In genomic region chr4:181437895-181438294, GRCh38 we compare ENCODE assay signal across 17 cellular contexts.
A peak's percentile ranks its signal among the peaks of the same experiment; 100 is the strongest.
DNase-seq lines count a peak whose midpoint lies in the region; ATAC-seq and TF ChIP-seq lines count a peak whose summit lies in the region.
"Had no signal": no experiment of that assay in that cellular context is flagged by ENCODE, and none has a peak within 500 bp of the region (broad histone marks: within the 10 kb centered on the region; RNA-seq: fewer than 3 reads in every experiment).

No MANE protein-coding gene starts in this region.

- H3K9me3 Mint-ChIP-seq in GM23338 (no peaks in the 10 kb centered on the region), endodermal cell (no peaks in the 10 kb centered on the region)

- H3K36me3 Mint-ChIP-seq in GM23338 (ENCODE audit: low read depth) (no peaks in the 10 kb centered on the region), endodermal cell (ENCODE audit: low read depth) (no peaks in the 10 kb centered on the region)
- H3K36me3 Mint-ChIP-seq: CD4-positive, CD25-positive, alpha-beta regulatory T cell; CD8-positive, alpha-beta memory T cell had no signal

- H3K4me3 ChIP-seq in GM23338 = no peak overlapping the region
- no peak overlapping the region for H3K4me3 ChIP-seq in endodermal cell (ENCODE audit: low read length)
- no peak overlapping the region for H3K4me3 ChIP-seq in mesenchymal stem cell (ENCODE audit: insufficient read depth in 1 of 2, low read depth in 1 of 2, low read length in 2 of 2)
- no peak overlapping the region for H3K4me3 ChIP-seq in transverse colon

- no peak overlapping the region for H2BK120ac ChIP-seq in mesenchymal stem cell (ENCODE audit: low read depth, low read length)

- H3K9me2 ChIP-seq in GM23338 (ENCODE audit: insufficient read depth) = no peaks in the 10 kb centered on the region

- intact Hi-C loops in transverse colon (cut with DNase I; ENCODE audit: low total_unique reads) = no loop called here

- H3K4ac ChIP-seq in mesenchymal stem cell (ENCODE audit: low read depth in 1 of 2, low read length in 2 of 2) = no peak overlapping the region

- H2BK15ac ChIP-seq in mesenchymal stem cell (ENCODE audit: low read depth, poor library complexity, severe bottlenecking) = peak overlapping the region; percentile 28

- H2AFZ ChIP-seq in GM23338 (no peak overlapping the region), mesenchymal stem cell (ENCODE audit: low read depth, low read length) (no peak overlapping the region)

- no peak overlapping the region for H3K14ac ChIP-seq in mesenchymal stem cell (ENCODE audit: low read length in 2 of 2)

- ATAC-seq in GM23338 = peak; percentile 51; the same call in 1 of the 3 replicates

- H3K27me3 ChIP-seq in GM23338 (ENCODE audit: insufficient read depth) (no peaks in the 10 kb centered on the region), endodermal cell (ENCODE audit: control insufficient read depth, insufficient read depth, low read length, poor library complexity, severe bottlenecking) (no peaks in the 10 kb centered on the region), mesenchymal stem cell (ENCODE audit: control insufficient read depth in 1 of 2, insufficient read depth in 1 of 2, low read length in 2 of 2) (no peaks in the 10 kb centered on the region), transverse colon (no peaks in the 10 kb centered on the region)

- no peak overlapping the region for H3K9ac ChIP-seq in endodermal cell (ENCODE audit: extremely low read depth, low read length, poor library complexity, severe bottlenecking)
- no peak overlapping the region for H3K9ac ChIP-seq in mesenchymal stem cell (ENCODE audit: low read length)

- H3K27ac Mint-ChIP-seq in GM23338 (no peak overlapping the region), endodermal cell (no peak overlapping the region)
- H3K27ac Mint-ChIP-seq: B cell; CD4-positive, CD25-positive, alpha-beta regulatory T cell; CD8-positive, alpha-beta memory T cell had no signal

- no peaks in the 10 kb centered on the region for H4K20me1 ChIP-seq in GM23338 (replicated peaks; ENCODE audit: insufficient read depth)

- H3K27me3 Mint-ChIP-seq in GM23338 (ENCODE audit: insufficient read depth, low read depth, poor library complexity) (no peaks in the 10 kb centered on the region), endodermal cell (ENCODE audit: insufficient read depth) (no peaks in the 10 kb centered on the region)
- H3K27me3 Mint-ChIP-seq: B cell; CD4-positive, CD25-positive, alpha-beta regulatory T cell; CD8-positive, alpha-beta memory T cell had no signal

- H3K4me1 ChIP-seq in GM23338 (ENCODE audit: insufficient read depth) (peaks cover 3% of the 10 kb centered on the region), endodermal cell (ENCODE audit: control insufficient read depth, insufficient read depth, low read length) (peaks cover 1% of the 10 kb centered on the region), mesenchymal stem cell (ENCODE audit: control insufficient read depth, insufficient read depth, low read depth, low read length) (no peaks in the 10 kb centered on the region), transverse colon (no peaks in the 10 kb centered on the region)

- TF ChIP-seq EP300 in transverse colon (IDR thresholded peaks at IDR 0.05; ENCODE audit: low read depth) = no peak

- H3K36me3 ChIP-seq in GM23338 (ENCODE audit: insufficient read depth) (no peaks in the 10 kb centered on the region), endodermal cell (ENCODE audit: control insufficient read depth, insufficient read depth, low read length) (no peaks in the 10 kb centered on the region), mesenchymal stem cell (ENCODE audit: control insufficient read depth in 1 of 2, insufficient read depth in 2 of 2, low read depth in 1 of 2, low read length in 2 of 2) (no peaks in the 10 kb centered on the region), transverse colon (no peaks in the 10 kb centered on the region)

- peak; percentile 29 to 53; a peak in 3 of 4 replicates for TF ChIP-seq CTCF in GM23338 (conservative IDR thresholded peaks at IDR 0.05; ENCODE audit: low read depth in 2 of 2)
- TF ChIP-seq CTCF in endodermal cell (conservative IDR thresholded peaks at IDR 0.05) = peak; percentile 43
- no peak for TF ChIP-seq CTCF in transverse colon (IDR thresholded peaks at IDR 0.05)

- H4K8ac ChIP-seq in mesenchymal stem cell (ENCODE audit: low read length) = no peak overlapping the region

- H2BK12ac ChIP-seq in mesenchymal stem cell (ENCODE audit: low read length in 2 of 2) = no peak overlapping the region

- no peaks in the 10 kb centered on the region for H3K79me1 ChIP-seq in mesenchymal stem cell (replicated peaks; ENCODE audit: low read length, poor library complexity, severe bottlenecking)

- H3K23ac ChIP-seq in mesenchymal stem cell (ENCODE audit: low read length in 2 of 2) = no peak overlapping the region

- H2BK5ac ChIP-seq in mesenchymal stem cell (ENCODE audit: low read depth, low read length, poor library complexity, severe bottlenecking) = no peak overlapping the region

- no peak overlapping the region for H4K91ac ChIP-seq in mesenchymal stem cell (ENCODE audit: low read length)

- DNase-seq in GM23338 (ENCODE audit: low spot score) = peak; percentile 17
- peak; percentile 26 for DNase-seq in SK-MEL-5 (ENCODE audit: low read depth, low spot score)
- no peak for DNase-seq in endodermal cell
- DNase-seq in mesenchymal stem cell = no peak
- DNase-seq in NCI-H69 (lab: John Stamatoyannopoulos, UW) = no peak
- DNase-seq in transverse colon = no peak
- no peak for DNase-seq in GF-D8 (lab: John Stamatoyannopoulos, UW)
- DNase-seq: C1 segment of cervical spinal cord; CD4-positive, CD25-positive, alpha-beta regulatory T cell; CD8-positive, alpha-beta memory T cell; COR-L47; DMS 273 treated with DMSO at 0.1 percent for 48 hours; DMS53; DND-41; EL had no signal

- H3F3A ChIP-seq in GM23338 (replicated peaks; ENCODE audit: low read depth) = no peaks in the 10 kb centered on the region

- 95 to 100% methylated on average over 5 to 7 of the region's 7 CpGs for WGBS in endodermal cell (ENCODE audit: insufficient coverage in 1 of 2, insufficient read length in 1 of 2), 2 experiments
- 85% methylated on average over 7 of the region's 7 CpGs for WGBS in mesenchymal stem cell
- WGBS in transverse colon (ENCODE audit: low coverage in 1 of 2), 2 donors = 81 to 84% methylated on average over 5 to 7 of the region's 7 CpGs

- in situ Hi-C loops in SK-MEL-5 (cut with HindIII; ENCODE audit: low pct_unique_long_range_greater_than_20kb, low sequenced_read_pairs) = no loop called here
- in situ Hi-C loops in transverse colon (cut with MboI; ENCODE audit: low pct_ligation_motif_present in 1 of 4, low pct_unique_long_range_greater_than_20kb in 1 of 4, low sequenced_read_pairs in 3 of 4) = no loop called here

- H3K27ac ChIP-seq in GM23338 (ENCODE audit: low read depth) = no peak overlapping the region
- H3K27ac ChIP-seq in endodermal cell (ENCODE audit: low read depth, low read length) = no peak overlapping the region
- H3K27ac ChIP-seq in mesenchymal stem cell (ENCODE audit: low read length, poor library complexity, severe bottlenecking) = no peak overlapping the region
- no peak overlapping the region for H3K27ac ChIP-seq in transverse colon
- H3K27ac ChIP-seq: HL-60 had no signal

- H3K18ac ChIP-seq in mesenchymal stem cell (ENCODE audit: low read depth in 1 of 2, low read length in 2 of 2) = no peak overlapping the region

- H3K79me2 ChIP-seq in GM23338 (replicated peaks; ENCODE audit: insufficient read depth) = no peaks in the 10 kb centered on the region

- H2AK5ac ChIP-seq in mesenchymal stem cell (ENCODE audit: low read length, severe bottlenecking) = no peak overlapping the region

- no peaks in the 10 kb centered on the region for H3K9me3 ChIP-seq in endodermal cell (ENCODE audit: control insufficient read depth, low read length)
- peaks cover 2% of the 10 kb centered on the region for H3K9me3 ChIP-seq in mesenchymal stem cell (ENCODE audit: control insufficient read depth, low read length)
- H3K9me3 ChIP-seq in transverse colon = no peaks in the 10 kb centered on the region

- no peak for TF ChIP-seq POLR2A in transverse colon (IDR thresholded peaks at IDR 0.05)

- no peak overlapping the region for H3K4me2 ChIP-seq in GM23338
- H3K4me2 ChIP-seq in mesenchymal stem cell (ENCODE audit: low read length, poor library complexity, severe bottlenecking) = no peak overlapping the region

- H3K4me3 Mint-ChIP-seq in GM23338 = no peak overlapping the region
- H3K4me3 Mint-ChIP-seq in endodermal cell = no peak overlapping the region
- H3K4me3 Mint-ChIP-seq: B cell; CD4-positive, CD25-positive, alpha-beta regulatory T cell; CD8-positive, alpha-beta memory T cell had no signal

- H3K4me1 Mint-ChIP-seq in GM23338 (peaks cover 2% of the 10 kb centered on the region; the same call in 2 of the 3 replicates), endodermal cell (peaks cover 5% of the 10 kb centered on the region)
- H3K4me1 Mint-ChIP-seq: B cell; CD4-positive, CD25-positive, alpha-beta regulatory T cell; CD8-positive, alpha-beta memory T cell had no signal

Comparison
In these comparisons a context has a peak if more than half of its experiments do, and no peak if none do; other contexts are left out.
1. DNase-seq: peak in GM23338 (single experiment) and SK-MEL-5 (single experiment); none in endodermal cell (single experiment), mesenchymal stem cell (single experiment), NCI-H69 (single experiment), transverse colon (single experiment) and GF-D8 (single experiment).
2. CTCF ChIP-seq: peak in GM23338 (2 of 2) and endodermal cell (single experiment); none in transverse colon (0 of 5).